Comparison of ENCODE assay signal across 7 cellular contexts in genomic region chr15:41621200-41622193, GRCh38. TPM values are rescaled to one million over a fixed set of nuclear protein-coding genes. Genes with fewer than 3 reads are reported as not detected.
DNase-seq lines count a peak whose midpoint lies in the region; ATAC-seq and TF ChIP-seq lines count a peak whose summit lies in the region.

No MANE protein-coding gene starts in this region.

- H3K9me3 ChIP-seq in ascending aorta (no peaks in the 10 kb centered on the region), right cardiac atrium (ENCODE audit: control insufficient read depth, low read length) (peaks cover 3% of the 10 kb centered on the region), prostate gland (no peaks in the 10 kb centered on the region)

- peaks cover 10% of the 10 kb centered on the region for H3K4me1 Mint-ChIP-seq in type B pancreatic cell (ENCODE audit: unreplicated experiment)

- H3K27ac Mint-ChIP-seq in type B pancreatic cell, result peak overlapping the region; percentile 89

- H3K9me3 Mint-ChIP-seq in type B pancreatic cell, result no peaks in the 10 kb centered on the region

- H3K4me1 ChIP-seq in ascending aorta, result peaks cover 0 to 8% of the 10 kb centered on the region in 2 donors
- H3K4me1 ChIP-seq in right cardiac atrium (ENCODE audit: control insufficient read depth, insufficient read depth, low read length), result no peaks in the 10 kb centered on the region
- H3K4me1 ChIP-seq in prostate gland (replicated peaks), result no peaks in the 10 kb centered on the region

- 1% methylated on average over 104 of the region's 104 CpGs for WGBS in right cardiac atrium
- under 1% methylated on average over 84 of the region's 104 CpGs for WGBS in prostate gland

- DNase-seq in GM19238 (ENCODE audit: insufficient read length, low spot score) (peak; percentile 79), NCI-H1436 treated with DMSO at 0.1 percent for 48 hours (lab: John Stamatoyannopoulos, UW) (peak; percentile 28), T1000 (lab: John Stamatoyannopoulos, UW) (peak; percentile 89), ascending aorta (ENCODE audit: low spot score in 2 of 2) (peak; percentile 17 to 86), right cardiac atrium (peak; percentile 84 to 93 (median 93)), prostate gland (ENCODE audit: low spot score) (peak; percentile 67), type B pancreatic cell (ENCODE audit: extremely low spot score, unreplicated experiment) (peak; percentile 91)

- TF ChIP-seq CTCF in ascending aorta (IDR thresholded peaks at IDR 0.05), result no peak
- no peak for TF ChIP-seq CTCF in prostate gland (IDR thresholded peaks at IDR 0.05)
- no peak for TF ChIP-seq CTCF in type B pancreatic cell (conservative IDR thresholded peaks at IDR 0.05)

- H3K27me3 ChIP-seq in ascending aorta, result no peaks in the 10 kb centered on the region
- no peaks in the 10 kb centered on the region for H3K27me3 ChIP-seq in right cardiac atrium (ENCODE audit: control insufficient read depth, insufficient read depth)
- no peaks in the 10 kb centered on the region for H3K27me3 ChIP-seq in prostate gland (replicated peaks; ENCODE audit: insufficient read depth)

- no peaks in the 10 kb centered on the region for H3K36me3 Mint-ChIP-seq in type B pancreatic cell

- no peaks in the 10 kb centered on the region for H3K27me3 Mint-ChIP-seq in type B pancreatic cell

- ATAC-seq in right cardiac atrium, result peak; percentile 93

- H3K27ac ChIP-seq in ascending aorta, result peak overlapping the region; percentile 83
- H3K27ac ChIP-seq in right cardiac atrium (ENCODE audit: low read length), result peak overlapping the region; percentile 58
- H3K27ac ChIP-seq in prostate gland, result peak overlapping the region; percentile 66 to 73

- TF ChIP-seq POLR2A in prostate gland (IDR thresholded peaks at IDR 0.05), result no peak

- no peaks in the 10 kb centered on the region for H3K36me3 ChIP-seq in ascending aorta
- no peaks in the 10 kb centered on the region for H3K36me3 ChIP-seq in prostate gland

- H3K4me3 ChIP-seq in ascending aorta (peak overlapping the region; percentile 61 to 77), right cardiac atrium (ENCODE audit: low read length) (peak overlapping the region; percentile 45), prostate gland (peak overlapping the region; percentile 45 to 59)

- peak overlapping the region; percentile 85 for H3K4me3 Mint-ChIP-seq in type B pancreatic cell

- intact Hi-C loops in ascending aorta (cut with DNase I), result loop anchor here (1.0 to 5.0 kb wide), 4 partner anchors 40 to 206 kb away; partner anchors contain the start of genes JMJD7, MAPKBP1 and TYRO3
- intact Hi-C loops in right cardiac atrium (cut with DNase I), result no loop called here
- intact Hi-C loops in prostate gland (cut with DNase I), result loop anchor here (5.0 kb wide), 1 partner anchor 41 kb away; the partner anchor contains the start of gene MGA

RNA-seq across cellular contexts. Expression of gene MGA, which starts 38.7 kb away (rescaled TPM):
- total RNA-seq in ascending aorta, result 25.3 TPM
- total RNA-seq in right cardiac atrium, result 10 to 100 TPM; 33.6 to 39.2 (median 36.6) TPM
- polyA plus RNA-seq in right cardiac atrium, result 4.2 TPM
- 10 to 100 TPM; 42.9 to 62.5 TPM for total RNA-seq in prostate gland
- total RNA-seq in type B pancreatic cell (ENCODE audit: low replicate concordance), result 45.4 and 54.9 TPM in 2 replicates

Comparison
In these comparisons a context has a peak if more than half of its experiments do, and no peak if none do; other contexts are left out.
1. Peak in every context shown above with its lines: DNase-seq, ATAC-seq, H3K4me3 ChIP-seq and H3K27ac ChIP-seq.
2. DNase-seq: peak in every context shown above with its lines; median percentile 93 in right cardiac atrium; 91 in type B pancreatic cell; 89 in T1000; 79 in GM19238; 67 in prostate gland; 52 in ascending aorta; 28 in NCI-H1436 treated with DMSO at 0.1 percent for 48 hours.
3. intact Hi-C loops: an anchor here in ascending aorta (1.0 to 5.0 kb wide) and prostate gland (5.0 kb wide); none called in right cardiac atrium.